ENCODE assay signal across 9 cellular contexts in the genomic region with DNA sequence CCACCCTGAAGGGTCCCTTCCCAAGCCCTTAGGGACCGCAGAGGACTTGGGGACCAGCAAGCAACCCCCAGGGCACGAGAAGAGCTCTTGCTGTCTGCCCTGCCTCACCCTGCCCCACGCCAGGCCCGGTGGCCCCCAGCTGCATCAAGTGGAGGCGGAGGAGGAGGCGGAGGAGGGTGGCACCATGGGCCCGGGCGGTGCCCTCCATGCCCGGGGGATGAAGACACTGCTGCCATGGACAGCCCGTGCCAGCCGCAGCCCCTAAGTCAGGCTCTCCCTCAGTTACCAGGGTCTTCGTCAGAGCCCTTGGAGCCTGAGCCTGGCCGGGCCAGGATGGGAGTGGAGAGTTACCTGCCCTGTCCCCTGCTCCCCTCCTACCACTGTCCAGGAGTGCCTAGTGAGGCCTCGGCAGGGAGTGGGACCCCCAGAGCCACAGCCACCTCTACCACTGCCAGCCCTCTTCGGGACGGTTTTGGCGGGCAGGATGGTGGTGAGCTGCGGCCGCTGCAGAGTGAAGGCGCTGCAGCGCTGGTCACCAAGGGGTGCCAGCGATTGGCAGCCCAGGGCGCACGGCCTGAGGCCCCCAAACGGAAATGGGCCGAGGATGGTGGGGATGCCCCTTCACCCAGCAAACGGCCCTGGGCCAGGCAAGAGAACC. TPM values are rescaled to one million over a fixed set of nuclear protein-coding genes. Genes with fewer than 3 reads are reported as not detected.
A peak's percentile ranks its signal among the peaks of the same experiment; 100 is the strongest.
DNase-seq lines count a peak whose midpoint lies in the region; ATAC-seq and TF ChIP-seq lines count a peak whose summit lies in the region.
"Had no signal": no experiment of that assay in that cellular context is flagged by ENCODE, and none has a peak within 500 bp of the region (broad histone marks: within the 10 kb centered on the region; RNA-seq: fewer than 3 reads in every experiment).

No MANE protein-coding gene starts in this region.

- peak overlapping the region; percentile 83 to 97 (median 90) for H3K27ac Mint-ChIP-seq in CD14-positive monocyte
- H3K27ac Mint-ChIP-seq in effector memory CD8-positive, alpha-beta T cell: peak overlapping the region; percentile 100

- intact Hi-C loops in CD14-positive monocyte (cut with micrococcal nuclease): loop anchor here in 1 of 2 donors (10.0 kb wide), 1 partner anchor 46 kb away; a partner anchor contains a TSS
- intact Hi-C loops in PC-9 (cut with micrococcal nuclease; ENCODE audit: unreplicated experiment): no loop called here

- H3K27me3 Mint-ChIP-seq in CD14-positive monocyte (ENCODE audit: low read depth in 3 of 3): peaks cover 0 to 3% (median 0%) of the 10 kb centered on the region in 3 donors
- H3K27me3 Mint-ChIP-seq in effector memory CD8-positive, alpha-beta T cell: no peaks in the 10 kb centered on the region

- TF ChIP-seq CTCF in CD14-positive monocyte (IDR thresholded peaks at IDR 0.05) (no peak), PC-9 (conservative IDR thresholded peaks at IDR 0.05) (no peak)

- BruUV-seq in PC-9 (replicated peaks; lab: Mats Ljungman, UMichigan): no TSS peak

- H3F3A ChIP-seq in PC-9 (ENCODE audit: insufficient read depth, low read depth): peaks cover 5% of the 10 kb centered on the region; the same call in 1 of the 2 replicates

- H3K27me3 ChIP-seq in PC-9 (ENCODE audit: insufficient read depth, low read depth) (no peaks in the 10 kb centered on the region), neuron (ENCODE audit: insufficient read depth, low read length) (no peaks in the 10 kb centered on the region)

- peaks cover 75% of the 10 kb centered on the region for H3K4me1 Mint-ChIP-seq in CD14-positive monocyte
- H3K4me1 Mint-ChIP-seq in effector memory CD8-positive, alpha-beta T cell (ENCODE audit: low read depth in 2 of 2): peaks cover 64 to 65% of the 10 kb centered on the region in 2 donors

- peak overlapping the region; percentile 98 for H3K4me2 ChIP-seq in PC-9

- H2AFZ ChIP-seq in PC-9: no peak overlapping the region
- H2AFZ ChIP-seq in neuron (ENCODE audit: low read depth, low read length): no peak overlapping the region

- no peak for DNase-seq in CD14-positive monocyte (ENCODE audit: low spot score)
- DNase-seq in PC-9: no peak
- no peak for DNase-seq in effector memory CD8-positive, alpha-beta T cell
- no peak for DNase-seq in AG20443 (ENCODE audit: low spot score)
- DNase-seq in SW480 (ENCODE audit: low spot score): no peak
- DNase-seq in NCI-H526 treated with DMSO at 0.1 percent for 48 hours (lab: John Stamatoyannopoulos, UW): no peak
- DNase-seq: midbrain had no signal

- peak overlapping the region; percentile 91 to 96 for H3K4me3 Mint-ChIP-seq in CD14-positive monocyte
- H3K4me3 Mint-ChIP-seq in effector memory CD8-positive, alpha-beta T cell: peak overlapping the region; percentile 98 to 100

- H3K4me3 ChIP-seq in PC-9 (peak overlapping the region; percentile 95), neuron (ENCODE audit: low read length) (peak overlapping the region; percentile 88)

- POLR2A ChIA-PET in PC-9 (lab: Charles Lee; ENCODE audit: unreplicated experiment): no interaction called here

- H3K4me1 ChIP-seq in PC-9 (replicated peaks; ENCODE audit: insufficient read depth) (peaks cover 32% of the 10 kb centered on the region), neuron (ENCODE audit: insufficient read depth, low read length) (peaks cover 53% of the 10 kb centered on the region)

- ATAC-seq in effector memory CD8-positive, alpha-beta T cell (replicated peaks): no peak
- ATAC-seq in GM21528 (IDR thresholded peaks at IDR 0.05; ENCODE audit: low FRiP score, unreplicated experiment): no peak

- H3K9me3 ChIP-seq in PC-9 (ENCODE audit: insufficient read depth, low read depth) (no peaks in the 10 kb centered on the region), neuron (ENCODE audit: low read length) (no peaks in the 10 kb centered on the region)

- CTCF ChIA-PET in PC-9 (lab: Charles Lee): interaction anchor here (0.7 kb wide), 1 partner anchor 67 kb away, joined by 6 read pairs; no protein-coding TSS in a partner anchor

- peaks cover 41 to 60% of the 10 kb centered on the region in 2 donors for H3K36me3 Mint-ChIP-seq in CD14-positive monocyte
- H3K36me3 Mint-ChIP-seq in effector memory CD8-positive, alpha-beta T cell (ENCODE audit: insufficient read depth): peaks cover 61% of the 10 kb centered on the region

- H3K79me2 ChIP-seq in PC-9 (ENCODE audit: low read depth): peaks cover 51% of the 10 kb centered on the region

- no peaks in the 10 kb centered on the region for H3K9me3 Mint-ChIP-seq in CD14-positive monocyte
- no peaks in the 10 kb centered on the region for H3K9me3 Mint-ChIP-seq in effector memory CD8-positive, alpha-beta T cell

- H3K36me3 ChIP-seq in PC-9 (ENCODE audit: low read depth): peaks cover 7% of the 10 kb centered on the region
- H3K36me3 ChIP-seq in neuron (ENCODE audit: insufficient read depth, low read length): peaks cover 44% of the 10 kb centered on the region

- no peak overlapping the region for H3K27ac ChIP-seq in PC-9

- H3K9me2 ChIP-seq in PC-9 (ENCODE audit: insufficient read depth): no peaks in the 10 kb centered on the region

- H4K20me1 ChIP-seq in PC-9 (ENCODE audit: insufficient read depth): peaks cover 44% of the 10 kb centered on the region

RNA-seq across cellular contexts. Expression of a gene that starts 1.5 kb away (rescaled TPM):
- polyA plus RNA-seq in CD14-positive monocyte: 10 to 100 TPM; 60.6 to 76.8 TPM
- 78.4 and 78.5 TPM in 2 replicates for total RNA-seq in PC-9 (2021)

RNA-seq across cellular contexts. Expression of a gene that starts 22.4 kb away (rescaled TPM):
- 100 to 1,000 TPM in 1 of 2 donors, 10 to 100 TPM in 1; 89.4 to 108 TPM for polyA plus RNA-seq in CD14-positive monocyte
- 22.2 and 24.8 TPM in 2 replicates for total RNA-seq in PC-9 (2021)

RNA-seq across cellular contexts. Expression of a gene that starts 25.1 kb away (rescaled TPM):
- not detected for polyA plus RNA-seq in CD14-positive monocyte
- total RNA-seq in PC-9 (2021): 2.5 and 2.7 TPM in 2 replicates

RNA-seq across cellular contexts. Expression of a gene that starts 49.5 kb away (rescaled TPM):
- 10 to 100 TPM; 27.9 to 44.2 TPM for polyA plus RNA-seq in CD14-positive monocyte
- 119 and 147 TPM in 2 replicates for total RNA-seq in PC-9 (2021)

RNA-seq across cellular contexts. Expression of a gene that starts 49.8 kb away (rescaled TPM):
- not detected for polyA plus RNA-seq in CD14-positive monocyte
- total RNA-seq in PC-9 (2021): not detected in 2 replicates
